In genomic region chr9:125425901-125426515, GRCh38 we compare ENCODE assay signal across 1 cellular context.
A peak's percentile ranks its signal among the peaks of the same experiment; 100 is the strongest.
TF ChIP-seq lines count a peak whose summit lies in the region.

No MANE protein-coding gene starts in this region.

TF ChIP-seq in HepG2, 621 proteins besides CTCF, POLR2A, EP300 and RAD21 (continued from another document):
- no peak for TF ChIP-seq ZNF569 (CRISPR knock-in tag; IDR thresholded peaks at IDR 0.05; ENCODE audit: borderline replicate concordance)
- TF ChIP-seq KLF13 (CRISPR knock-in tag; IDR thresholded peaks at IDR 0.05): 0 out of 2 replicates have a peak, but pooled peaks have one; percentile 23
- TF ChIP-seq KLF15 (CRISPR knock-in tag; IDR thresholded peaks at IDR 0.05; ENCODE audit: borderline replicate concordance): no peak
- 0 out of 2 replicates have a peak, but pooled peaks have one; percentile 15 for TF ChIP-seq ZMYM3 (CRISPR knock-in tag; IDR thresholded peaks at IDR 0.05)
- TF ChIP-seq HOXA3 (CRISPR knock-in tag; IDR thresholded peaks at IDR 0.05): 0 out of 2 replicates have a peak, but pooled peaks have one; percentile 25
- TF ChIP-seq ATF4 (CRISPR knock-in tag; IDR thresholded peaks at IDR 0.05): no peak
- no peak for TF ChIP-seq TP53 (CRISPR knock-in tag; conservative IDR thresholded peaks at IDR 0.05)
- no peak for TF ChIP-seq GMEB2 (CRISPR knock-in tag; IDR thresholded peaks at IDR 0.05; ENCODE audit: low read depth)
- TF ChIP-seq ZNF382 (CRISPR knock-in tag; IDR thresholded peaks at IDR 0.05; ENCODE audit: borderline replicate concordance): no peak
- no peak for TF ChIP-seq PTBP1 (IDR thresholded peaks at IDR 0.05; ENCODE audit: low read depth, low read length, poor library complexity, severe bottlenecking)
- TF ChIP-seq GATAD1 (CRISPR knock-in tag; IDR thresholded peaks at IDR 0.05): no peak
- no peak for TF ChIP-seq ZNF605 (CRISPR knock-in tag; IDR thresholded peaks at IDR 0.05)
- TF ChIP-seq ZFYVE20 (CRISPR knock-in tag; IDR thresholded peaks at IDR 0.05; ENCODE audit: borderline replicate concordance, low read depth): no peak
- no peak for TF ChIP-seq STAT5B (CRISPR knock-in tag; IDR thresholded peaks at IDR 0.05)
- no peak for TF ChIP-seq FOXJ3 (CRISPR knock-in tag; IDR thresholded peaks at IDR 0.05; ENCODE audit: borderline replicate concordance)
- TF ChIP-seq YY1 (IDR thresholded peaks at IDR 0.05; ENCODE audit: insufficient read depth, insufficient replicate concordance, low read depth, low read length): peak; percentile 92
- no peak for TF ChIP-seq E2F2 (CRISPR knock-in tag; IDR thresholded peaks at IDR 0.05; ENCODE audit: borderline replicate concordance)
- TF ChIP-seq SATB2 (CRISPR knock-in tag; IDR thresholded peaks at IDR 0.05): no peak
- TF ChIP-seq ZNF335 (CRISPR knock-in tag; IDR thresholded peaks at IDR 0.05): no peak
- no peak for TF ChIP-seq ZKSCAN1 (IDR thresholded peaks at IDR 0.05; ENCODE audit: low read length)
